1 cellular context compared by ENCODE assay signal in the genomic region with DNA sequence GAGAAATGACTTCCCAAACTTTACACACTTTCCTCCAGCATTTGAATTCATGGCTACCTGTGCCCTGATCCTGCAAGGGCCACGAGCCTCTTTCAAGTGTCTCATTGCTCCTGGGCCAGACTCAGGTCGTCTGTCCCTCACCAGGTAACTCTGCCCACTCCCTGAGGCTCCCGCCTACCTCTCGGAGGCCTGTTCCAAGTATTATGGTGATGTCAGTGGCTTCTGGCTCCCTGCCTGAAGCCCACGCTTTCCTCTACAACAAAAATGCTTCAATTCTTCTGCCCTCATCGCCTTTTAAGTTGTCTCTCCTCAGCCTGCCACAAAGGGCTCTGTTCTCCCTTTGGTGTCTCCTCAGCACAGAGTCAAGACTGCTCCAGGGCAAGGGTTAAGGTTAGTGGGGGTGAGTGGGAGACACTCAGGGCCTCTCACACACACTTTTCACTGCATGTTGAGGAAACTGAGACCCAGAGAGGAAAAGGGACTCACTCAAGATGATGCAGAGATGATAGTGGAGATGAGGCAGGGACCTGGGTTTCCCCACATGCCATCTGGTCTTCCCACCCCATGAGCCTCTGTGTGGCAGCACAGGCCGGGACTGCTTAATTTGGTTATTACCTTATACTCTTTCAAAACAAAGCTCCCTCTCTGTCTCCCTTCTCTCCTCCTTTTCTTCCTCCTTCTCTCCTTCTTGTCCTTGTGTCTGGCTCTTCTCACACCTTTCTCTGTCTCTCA.
TF ChIP-seq lines count a peak whose summit lies in the region.

No MANE protein-coding gene starts in this region.

TF ChIP-seq in WTC11, 78 proteins besides CTCF, POLR2A, EP300 and RAD21 (continued from another document):
- no peak for TF ChIP-seq OVOL2 (CRISPR knock-in tag; IDR thresholded peaks at IDR 0.05; ENCODE audit: borderline replicate concordance)
TF ChIP-seq in WTC11: peak in this region for 0.
